Comparison of ENCODE assay signal across 8 cellular contexts in the genomic region with DNA sequence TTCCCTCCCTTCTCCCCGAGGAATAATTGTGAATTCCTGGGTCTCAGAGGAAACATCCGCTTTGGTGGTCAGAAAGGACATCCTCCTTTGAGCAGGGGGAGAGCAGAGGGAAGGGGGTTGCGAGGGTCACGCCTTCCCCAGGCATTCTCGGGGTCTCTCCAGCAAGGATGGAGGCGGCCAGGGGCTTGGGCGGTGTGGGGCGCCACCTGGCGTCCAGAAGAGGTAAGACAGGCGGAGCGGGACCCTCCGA.
DNase-seq lines count a peak whose midpoint lies in the region; ATAC-seq, FAIRE-seq and TF ChIP-seq lines count a peak whose summit lies in the region.

No MANE protein-coding gene starts in this region.

- peaks cover 13% of the 10 kb centered on the region; the same call in 1 of the 2 replicates for H3K4me1 ChIP-seq in GM23248 (ENCODE audit: insufficient read depth)
- no peaks in the 10 kb centered on the region for H3K4me1 ChIP-seq in GM12878 (ENCODE audit: control insufficient read depth, insufficient read depth, low read length)

- H4K20me1 ChIP-seq in GM23248 (ENCODE audit: insufficient read depth) = no peaks in the 10 kb centered on the region
- H4K20me1 ChIP-seq in GM12878 (ENCODE audit: control insufficient read depth, insufficient read depth) = no peaks in the 10 kb centered on the region

- intact Hi-C loops in GM12878 (cut with micrococcal nuclease; ENCODE audit: unreplicated experiment) = loop anchor here (1.0 to 2.0 kb wide), 3 partner anchors 29 to 406 kb away; no protein-coding TSS in a partner anchor

- H3K79me2 ChIP-seq in GM23248 (ENCODE audit: insufficient read depth) = no peaks in the 10 kb centered on the region
- H3K79me2 ChIP-seq in GM12878 (ENCODE audit: control insufficient read depth, insufficient read depth, low read length) = no peaks in the 10 kb centered on the region

- peak; percentile 88 for ATAC-seq in GM12878

- H3K9ac ChIP-seq in GM23248 (no peak overlapping the region), GM12878 (ENCODE audit: control insufficient read depth, insufficient read depth, low read length) (no peak overlapping the region)

- no peaks in the 10 kb centered on the region for H3K9me3 ChIP-seq in GM23248 (ENCODE audit: low read depth)
- no peaks in the 10 kb centered on the region for H3K9me3 ChIP-seq in GM12878 (replicated peaks; ENCODE audit: control insufficient read depth, insufficient read depth, low read length)

- H3F3A ChIP-seq in GM23248 (ENCODE audit: insufficient read depth) = no peaks in the 10 kb centered on the region

- CTCF ChIA-PET in BJ (lab: Yijun Ruan, JAX) (interaction anchor here (0.7 to 5.8 kb wide), 18 partner anchors 8 to 531 kb away, joined by 3 to 91 read pairs (median 3); no protein-coding TSS in a partner anchor), GM12878 (lab: Yijun Ruan, JAX) (interaction anchor here (1.0 to 6.5 kb wide), 5 partner anchors 9 to 222 kb away, joined by 3 to 76 read pairs (median 4); no protein-coding TSS in a partner anchor)

- DNase-seq in BJ (ENCODE audit: low read depth) (no peak), GM23248 (no peak), T-helper 1 cell (peak in 3 of 5 donors; percentile 21 to 36 (median 22)), GM12878 (ENCODE audit: low read depth, low spot score) (no peak), islet precursor cell (peak; percentile 92), KG1 (lab: John Stamatoyannopoulos, UW) (no peak), DMS153 (lab: John Stamatoyannopoulos, UW) (no peak)
- peak in 3 of 4 experiments; percentile 24 to 47 (median 35) for DNase-seq in stimulated activated CD4-positive, alpha-beta T cell treated with anti-CD3 and anti-CD28 coated beads, Interleukin-1b, Interleukin-23, amount 100 ng/mL, for 24 hours (ENCODE audit: low read depth in 4 of 4, low spot score in 1 of 4)

- TF ChIP-seq CTCF in BJ (IDR thresholded peaks at IDR 0.05; ENCODE audit: insufficient read depth, low read depth, low read length) = peak; percentile 98
- TF ChIP-seq CTCF in GM12878 (IDR thresholded peaks at IDR 0.05 in 2 of 3, conservative IDR thresholded peaks at IDR 0.05 in 1 of 3; ENCODE audit: control insufficient read depth in 2 of 3, extremely low read depth in 1 of 3, insufficient read depth in 1 of 3, low read depth in 3 of 3, low read length in 3 of 3) = peak; percentile 88 to 96 (median 89)

- BruUV-seq in GM12878 (replicated peaks; lab: Mats Ljungman, UMichigan) = no TSS peak

- no peak overlapping the region for H3K27ac ChIP-seq in GM23248
- H3K27ac ChIP-seq in GM12878 (ENCODE audit: control insufficient read depth, insufficient read depth) = no peak overlapping the region

- peaks cover 3% of the 10 kb centered on the region for H3K27me3 ChIP-seq in BJ (ENCODE audit: control insufficient read depth, insufficient read depth, low read length)
- H3K27me3 ChIP-seq in GM23248 (replicated peaks; ENCODE audit: insufficient read depth) = peaks cover 15% of the 10 kb centered on the region
- H3K27me3 ChIP-seq in GM12878 (replicated peaks in 1 of 2; ENCODE audit: control insufficient read depth in 2 of 2, insufficient read depth in 2 of 2, low read length in 1 of 2) = no peaks in the 10 kb centered on the region; a peak in 1 of 4 replicates

- no peaks in the 10 kb centered on the region for H3K9me2 ChIP-seq in GM23248 (ENCODE audit: insufficient read depth)

- no peaks in the 10 kb centered on the region for H3K36me3 ChIP-seq in BJ (ENCODE audit: control insufficient read depth, insufficient read depth, low read length)
- no peaks in the 10 kb centered on the region for H3K36me3 ChIP-seq in GM23248 (ENCODE audit: low read depth)
- H3K36me3 ChIP-seq in GM12878 (ENCODE audit: control insufficient read depth in 2 of 2, insufficient read depth in 2 of 2, low read length in 1 of 2) = no peaks in the 10 kb centered on the region

- TF ChIP-seq EP300 in GM12878 (IDR thresholded peaks at IDR 0.05; ENCODE audit: borderline replicate concordance in 1 of 2, control insufficient read depth in 1 of 2, low read depth in 2 of 2, low read length in 2 of 2) = no peak

- SMC1A ChIA-PET in GM12878 (lab: Charles Lee; ENCODE audit: uncharacterized antibody, unreplicated experiment) = interaction anchor here (1.0 to 4.5 kb wide), 2 partner anchors 35 to 198 kb away, joined by 3 to 25 read pairs; no protein-coding TSS in a partner anchor

- no peak for TF ChIP-seq POLR2A in GM12878 (IDR thresholded peaks at IDR 0.05; ENCODE audit: low read depth, low read length)

- peak; percentile 64 for FAIRE-seq in GM12878 (lab: Jason Lieb, UNC)

- RAD21 ChIA-PET in GM12878 (lab: Charles Lee; ENCODE audit: unreplicated experiment) = interaction anchor here (1.1 to 2.0 kb wide), 2 partner anchors 198 to 407 kb away, joined by 3 to 8 read pairs; no protein-coding TSS in a partner anchor

- H3K4me2 ChIP-seq in GM23248 (ENCODE audit: unreplicated experiment) (peak overlapping the region; percentile 67), GM12878 (ENCODE audit: control insufficient read depth, insufficient read depth) (no peak overlapping the region)

- H2AFZ ChIP-seq in GM23248 = peak overlapping the region; percentile 48; the same call in 1 of the 2 replicates
- H2AFZ ChIP-seq in GM12878 (ENCODE audit: control insufficient read depth, low read depth, low read length) = no peak overlapping the region

- peak; percentile 69 for TF ChIP-seq RAD21 in GM12878 (IDR thresholded peaks at IDR 0.05; ENCODE audit: insufficient read depth, low read depth, low read length)

- 2% methylated on average over 9 to 12 of the region's 12 CpGs for WGBS in GM23248 (ENCODE audit: low coverage in 1 of 2, low lambda C conversion rate in 2 of 2, missing lambda C conversion rate in 2 of 2), 2 experiments
- WGBS in GM12878 (ENCODE audit: insufficient coverage, insufficient replicate concordance, low lambda C conversion rate, missing lambda C conversion rate) = 1% methylated on average over 10 of the region's 12 CpGs

- in situ Hi-C loops in GM23248 (cut with MboI) = no loop called here
- in situ Hi-C loops in GM12878 (cut with MboI) = no loop called here

- POLR2A ChIA-PET in BJ (lab: Charles Lee) (no interaction called here), GM12878 (lab: Charles Lee) (no interaction called here)

- H3K4me3 ChIP-seq in BJ (ENCODE audit: low read depth, low read length) = peak overlapping the region; percentile 25
- peak overlapping the region; percentile 52 for H3K4me3 ChIP-seq in GM23248
- H3K4me3 ChIP-seq in GM12878 = no peak overlapping the region

TF ChIP-seq in GM12878, 131 proteins besides CTCF, POLR2A, EP300 and RAD21:
- TF ChIP-seq SMC3 (IDR thresholded peaks at IDR 0.05; ENCODE audit: borderline replicate concordance, low read length) (peak; percentile 82), SPI1 (IDR thresholded peaks at IDR 0.05; ENCODE audit: borderline replicate concordance, insufficient read depth, low read depth, low read length) (no peak), ZNF207 (IDR thresholded peaks at IDR 0.05; ENCODE audit: borderline replicate concordance) (no peak), YY1 (IDR thresholded peaks at IDR 0.05; ENCODE audit: low read depth, low read length) (peak; percentile 49; the same call in 1 of the 2 replicates)

Comparison
In these comparisons a context has a peak if more than half of its experiments do, and no peak if none do; other contexts are left out.
1. DNase-seq: peak in T-helper 1 cell (3 of 5), islet precursor cell (single experiment) and stimulated activated CD4-positive, alpha-beta T cell treated with anti-CD3 and anti-CD28 coated beads, Interleukin-1b, Interleukin-23, amount 100 ng/mL, for 24 hours (3 of 4); none in BJ (single experiment), GM23248 (single experiment), GM12878 (single experiment), KG1 (single experiment) and DMS153 (single experiment).